In the genomic region with DNA sequence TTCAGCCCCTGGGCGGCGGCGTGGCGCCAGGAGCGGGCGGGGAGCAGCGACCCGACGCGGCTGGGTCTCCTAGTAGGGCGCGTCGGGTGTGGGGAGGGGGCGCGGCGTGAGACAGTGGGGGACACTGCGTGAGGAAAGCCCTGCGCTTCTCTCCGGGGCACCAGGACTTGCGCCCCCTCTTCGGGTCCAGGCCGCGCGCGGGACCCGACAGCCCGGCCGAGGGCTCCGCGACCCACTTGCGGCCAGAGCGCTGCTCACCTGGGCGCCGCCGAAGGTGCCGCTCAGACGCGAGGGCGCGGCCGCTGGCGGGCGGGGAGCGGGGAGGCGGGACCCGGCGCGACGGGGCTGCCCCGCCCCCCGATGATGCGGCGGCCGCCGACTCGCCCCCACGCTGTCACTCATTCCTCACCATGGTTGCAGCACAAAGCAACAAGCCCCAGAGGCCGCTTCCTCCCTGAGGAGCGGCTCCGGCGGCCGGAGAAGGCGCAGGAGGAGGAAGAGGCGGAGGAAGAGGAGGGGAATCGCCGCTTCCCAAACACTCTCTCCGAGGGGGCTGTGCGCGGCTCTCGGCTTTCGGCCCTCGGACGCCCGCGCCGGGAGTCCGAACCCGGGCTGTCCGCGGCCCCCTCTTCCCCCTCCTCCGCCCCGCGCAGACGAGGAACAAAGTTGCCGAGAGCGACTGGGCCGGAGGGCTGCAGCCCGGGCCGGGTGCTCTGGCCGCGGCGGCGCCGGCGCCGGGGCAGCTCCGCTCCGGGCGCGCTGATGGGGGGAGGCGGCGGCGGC, we compare ENCODE assay signal across 8 cellular contexts. TPM values are rescaled to one million over a fixed set of nuclear protein-coding genes. Genes with fewer than 3 reads are reported as not detected.
DNase-seq lines count a peak whose midpoint lies in the region; ATAC-seq and TF ChIP-seq lines count a peak whose summit lies in the region.

A gene with protein sequence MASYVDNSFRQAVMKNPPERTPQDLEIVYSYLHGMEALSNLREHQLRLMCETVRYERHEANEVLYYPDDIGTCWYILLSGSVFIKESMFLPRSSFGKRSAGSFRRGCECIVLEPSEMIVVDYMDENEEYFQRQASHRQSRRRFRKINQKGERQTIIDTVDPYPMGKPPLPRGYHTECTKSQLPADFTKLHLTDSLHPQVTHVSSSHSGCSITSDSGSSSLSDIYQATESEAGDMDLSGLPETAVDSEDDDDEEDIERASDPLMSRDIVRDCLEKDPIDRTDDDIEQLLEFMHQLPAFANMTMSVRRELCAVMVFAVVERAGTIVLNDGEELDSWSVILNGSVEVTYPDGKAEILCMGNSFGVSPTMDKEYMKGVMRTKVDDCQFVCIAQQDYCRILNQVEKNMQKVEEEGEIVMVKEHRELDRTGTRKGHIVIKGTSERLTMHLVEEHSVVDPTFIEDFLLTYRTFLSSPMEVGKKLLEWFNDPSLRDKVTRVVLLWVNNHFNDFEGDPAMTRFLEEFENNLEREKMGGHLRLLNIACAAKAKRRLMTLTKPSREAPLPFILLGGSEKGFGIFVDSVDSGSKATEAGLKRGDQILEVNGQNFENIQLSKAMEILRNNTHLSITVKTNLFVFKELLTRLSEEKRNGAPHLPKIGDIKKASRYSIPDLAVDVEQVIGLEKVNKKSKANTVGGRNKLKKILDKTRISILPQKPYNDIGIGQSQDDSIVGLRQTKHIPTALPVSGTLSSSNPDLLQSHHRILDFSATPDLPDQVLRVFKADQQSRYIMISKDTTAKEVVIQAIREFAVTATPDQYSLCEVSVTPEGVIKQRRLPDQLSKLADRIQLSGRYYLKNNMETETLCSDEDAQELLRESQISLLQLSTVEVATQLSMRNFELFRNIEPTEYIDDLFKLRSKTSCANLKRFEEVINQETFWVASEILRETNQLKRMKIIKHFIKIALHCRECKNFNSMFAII (N-terminal part only) (plus strand): TSS at position 457 of the 783 bp plus-strand sequence. CDS start 1,084 bp downstream, outside the sequence.

- TF ChIP-seq RAD21 in SK-N-SH (IDR thresholded peaks at IDR 0.05; ENCODE audit: low read length): no peak

- peak within 1 kb of the TSS; percentile 80 for H3K4me3 ChIP-seq in GM08714 (ENCODE audit: low read length)
- peak within 1 kb of the TSS; percentile 43 for H3K4me3 ChIP-seq in NB4 (ENCODE audit: low read depth, low read length)
- peak within 1 kb of the TSS; percentile 90 to 96 for H3K4me3 ChIP-seq in SK-N-SH (ENCODE audit: low read depth in 2 of 2, low read length in 1 of 2)
- peak within 1 kb of the TSS; percentile 98 for H3K4me3 ChIP-seq in suprapubic skin

- 2% methylated on average over 37 of the region's 103 CpGs for WGBS in SK-N-SH (ENCODE audit: low lambda C conversion rate)
- no CpG with 5 or more reads among the region's 103 CpGs for WGBS in suprapubic skin

- no peaks in the 10 kb centered on the region for H3F3A ChIP-seq in SK-N-SH (replicated peaks; ENCODE audit: insufficient read depth)

- no peaks in the 10 kb centered on the region for H3K9me2 ChIP-seq in SK-N-SH

- H3K4me1 ChIP-seq in SK-N-SH (ENCODE audit: control insufficient read depth in 1 of 2, insufficient read depth in 2 of 2, low read depth in 1 of 2, low read length in 1 of 2) (peaks cover 18 to 20% of the 10 kb centered on the region in 2 experiments; a peak in 3 of 4 replicates), suprapubic skin (peaks cover 35% of the 10 kb centered on the region)

- no peaks in the 10 kb centered on the region for H3K36me3 ChIP-seq in SK-N-SH (replicated peaks in 1 of 2; ENCODE audit: control insufficient read depth in 1 of 2, insufficient read depth in 2 of 2, low read length in 1 of 2)
- no peaks in the 10 kb centered on the region for H3K36me3 ChIP-seq in suprapubic skin

- H3K27ac ChIP-seq in SK-N-SH (ENCODE audit: low read depth in 2 of 2, low read length in 1 of 2) (peak within 1 kb of the TSS; percentile 79 to 88), suprapubic skin (peak within 1 kb of the TSS; percentile 97)

- peak; percentile 76 for ATAC-seq in HG02571 (IDR thresholded peaks at IDR 0.05; ENCODE audit: unreplicated experiment)

- CTCF ChIA-PET in SK-N-SH (lab: Yijun Ruan, JAX): interaction anchor here (1.0 to 1.5 kb wide), 4 partner anchors 14 to 251 kb away, joined by 3 read pairs; no protein-coding TSS in a partner anchor

- POLR2A ChIA-PET in SK-N-SH (lab: Yijun Ruan, JAX): no interaction called here

- H3K9ac ChIP-seq in SK-N-SH: peak within 1 kb of the TSS; percentile 94

- TF ChIP-seq POLR2A in NB4 (IDR thresholded peaks at IDR 0.05; ENCODE audit: extremely low read depth, insufficient read length): no peak
- peak; percentile 58 to 90 for TF ChIP-seq POLR2A in suprapubic skin (IDR thresholded peaks at IDR 0.05)

- H3K9me3 ChIP-seq in SK-N-SH (no peaks in the 10 kb centered on the region), suprapubic skin (no peaks in the 10 kb centered on the region)

- H3K79me2 ChIP-seq in SK-N-SH (ENCODE audit: insufficient read depth): peaks cover 38% of the 10 kb centered on the region

- H3K27me3 ChIP-seq in SK-N-SH (ENCODE audit: insufficient read depth) (no peaks in the 10 kb centered on the region), suprapubic skin (no peaks in the 10 kb centered on the region)

- TF ChIP-seq CTCF in NB4 (IDR thresholded peaks at IDR 0.05; ENCODE audit: low read depth, low read length): no peak
- no peak for TF ChIP-seq CTCF in SK-N-SH (IDR thresholded peaks at IDR 0.05)
- TF ChIP-seq CTCF in suprapubic skin (IDR thresholded peaks at IDR 0.05): no peak

- peak; percentile 88 for DNase-seq in NB4 (ENCODE audit: low read depth)
- DNase-seq in SK-N-SH: peak; percentile 97
- peak; percentile 86 for DNase-seq in activated naive CD4-positive, alpha-beta T cell treated with anti-CD3 and anti-CD28 coated beads, Interleukin-2, amount 50 U/mL, for 16 hours
- DNase-seq in germinal center (ENCODE audit: low spot score): peak; percentile 94
- peak; percentile 92 for DNase-seq in occipital lobe (lab: John Stamatoyannopoulos, UW)
- DNase-seq in suprapubic skin (ENCODE audit: low spot score in 2 of 2): peak; percentile 92 to 94

- H4K20me1 ChIP-seq in SK-N-SH (ENCODE audit: insufficient read depth): peaks cover 35% of the 10 kb centered on the region

- peak within 1 kb of the TSS; percentile 85; the same call in 1 of the 2 replicates for H2AFZ ChIP-seq in SK-N-SH (ENCODE audit: low read depth)

- TF ChIP-seq EP300 in SK-N-SH (IDR thresholded peaks at IDR 0.05; ENCODE audit: borderline replicate concordance in 1 of 2, low read depth in 1 of 2, low read length in 1 of 2): 0 out of 4 replicates have a peak, but pooled peaks of 1 of the 2 experiments have one; percentile 28
- TF ChIP-seq EP300 in suprapubic skin (IDR thresholded peaks at IDR 0.05): no peak

- H3K4me2 ChIP-seq in SK-N-SH: peak within 1 kb of the TSS; percentile 89

TF ChIP-seq in SK-N-SH, 30 proteins besides CTCF, POLR2A, EP300 and RAD21:
- TF ChIP-seq POLR2AphosphoS5 (IDR thresholded peaks at IDR 0.05; ENCODE audit: low read depth, low read length) (peak; percentile 53), MXI1 (IDR thresholded peaks at IDR 0.05; ENCODE audit: low read depth, low read length) (0 out of 2 replicates have a peak, but pooled peaks have one; percentile 64), TCF12 (IDR thresholded peaks at IDR 0.05) (0 out of 2 replicates have a peak, but pooled peaks have one; percentile 5), TEAD4 (IDR thresholded peaks at IDR 0.05; ENCODE audit: borderline replicate concordance, insufficient read depth) (no peak), YY1 (IDR thresholded peaks at IDR 0.05; ENCODE audit: low read depth) (0 out of 2 replicates have a peak, but pooled peaks have one; percentile 40), SIN3A (IDR thresholded peaks at IDR 0.05; ENCODE audit: borderline replicate concordance, low read depth, low read length) (peak; percentile 66; the same call in 1 of the 2 replicates), TAF1 (IDR thresholded peaks at IDR 0.05; ENCODE audit: borderline replicate concordance, low read depth, low read length) (peak; percentile 63; the same call in 1 of the 2 replicates), NRF1 (IDR thresholded peaks at IDR 0.05; ENCODE audit: low read depth, low read length) (no peak), NFIC (IDR thresholded peaks at IDR 0.05; ENCODE audit: borderline replicate concordance) (no peak), ELF1 (IDR thresholded peaks at IDR 0.05) (0 out of 2 replicates have a peak, but pooled peaks have one; percentile 46), GABPA (IDR thresholded peaks at IDR 0.05; ENCODE audit: low read depth) (peak; percentile 60), JUND (IDR thresholded peaks at IDR 0.05) (no peak)
- TF ChIP-seq, protein P1, sequence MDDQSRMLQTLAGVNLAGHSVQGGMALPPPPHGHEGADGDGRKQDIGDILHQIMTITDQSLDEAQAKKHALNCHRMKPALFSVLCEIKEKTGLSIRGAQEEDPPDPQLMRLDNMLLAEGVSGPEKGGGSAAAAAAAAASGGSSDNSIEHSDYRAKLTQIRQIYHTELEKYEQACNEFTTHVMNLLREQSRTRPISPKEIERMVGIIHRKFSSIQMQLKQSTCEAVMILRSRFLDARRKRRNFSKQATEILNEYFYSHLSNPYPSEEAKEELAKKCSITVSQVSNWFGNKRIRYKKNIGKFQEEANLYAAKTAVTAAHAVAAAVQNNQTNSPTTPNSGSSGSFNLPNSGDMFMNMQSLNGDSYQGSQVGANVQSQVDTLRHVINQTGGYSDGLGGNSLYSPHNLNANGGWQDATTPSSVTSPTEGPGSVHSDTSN (IDR thresholded peaks at IDR 0.05): peak; percentile 99
- TF ChIP-seq, protein P2, sequence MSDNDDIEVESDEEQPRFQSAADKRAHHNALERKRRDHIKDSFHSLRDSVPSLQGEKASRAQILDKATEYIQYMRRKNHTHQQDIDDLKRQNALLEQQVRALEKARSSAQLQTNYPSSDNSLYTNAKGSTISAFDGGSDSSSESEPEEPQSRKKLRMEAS (IDR thresholded peaks at IDR 0.05; ENCODE audit: low read depth): peak; percentile 55; the same call in 1 of the 2 replicates
- TF ChIP-seq, protein P3, sequence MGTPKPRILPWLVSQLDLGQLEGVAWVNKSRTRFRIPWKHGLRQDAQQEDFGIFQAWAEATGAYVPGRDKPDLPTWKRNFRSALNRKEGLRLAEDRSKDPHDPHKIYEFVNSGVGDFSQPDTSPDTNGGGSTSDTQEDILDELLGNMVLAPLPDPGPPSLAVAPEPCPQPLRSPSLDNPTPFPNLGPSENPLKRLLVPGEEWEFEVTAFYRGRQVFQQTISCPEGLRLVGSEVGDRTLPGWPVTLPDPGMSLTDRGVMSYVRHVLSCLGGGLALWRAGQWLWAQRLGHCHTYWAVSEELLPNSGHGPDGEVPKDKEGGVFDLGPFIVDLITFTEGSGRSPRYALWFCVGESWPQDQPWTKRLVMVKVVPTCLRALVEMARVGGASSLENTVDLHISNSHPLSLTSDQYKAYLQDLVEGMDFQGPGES (IDR thresholded peaks at IDR 0.05; ENCODE audit: low read depth, low read length): no peak

RNA-seq across cellular contexts. Expression of the gene that starts here (rescaled TPM):
- polyA plus RNA-seq in SK-N-SH (2012; rRNA removed): 19.2 and 25.0 TPM in 2 replicates
- polyA plus RNA-seq in SK-N-SH (2012; cell fraction: cytosol; rRNA removed): 15.8 and 19.7 TPM in 2 replicates
- polyA plus RNA-seq in SK-N-SH (2012; cell fraction: nucleus; rRNA removed): 29.6 and 50.4 TPM in 2 replicates
- total RNA-seq in occipital lobe (251 TPM), suprapubic skin (10 to 100 TPM; 31.3 to 62.4 (median 43.5) TPM)

Comparison
In these comparisons a context has a peak if more than half of its experiments do, and no peak if none do; other contexts are left out.
1. Peak in every context shown above with its lines: DNase-seq, ATAC-seq, H3K4me3 ChIP-seq and H3K27ac ChIP-seq.
2. H3K4me3 ChIP-seq: peak in every context shown above with its lines; median percentile 98 in suprapubic skin; 93 in SK-N-SH; 80 in GM08714; 43 in NB4.